11 cellular contexts compared by ENCODE assay signal in genomic region chr1:66240491-66241484, GRCh38.
"Had no signal": no experiment of that assay in that cellular context is flagged by ENCODE, and none has a peak within 500 bp of the region (broad histone marks: within the 10 kb centered on the region; RNA-seq: fewer than 3 reads in every experiment).

No MANE protein-coding gene starts in this region.

- H3K27ac ChIP-seq: esophagus squamous epithelium, foreskin keratinocyte, heart left ventricle, testis, upper lobe of right lung had no signal

- H3K36me3 ChIP-seq: esophagus squamous epithelium, heart left ventricle, upper lobe of right lung had no signal

- H3K9me3 ChIP-seq: esophagus squamous epithelium, heart left ventricle, testis, upper lobe of right lung had no signal

- H3K27me3 ChIP-seq: esophagus squamous epithelium, testis had no signal

- DNase-seq: activated CD4-positive, alpha-beta T cell treated with anti-CD3 and anti-CD28 coated beads for 48 hours; activated naive CD4-positive, alpha-beta T cell treated with anti-CD3 and anti-CD28 coated beads, Interleukin-2, amount 10 ng/mL, durations not matched to agents 7 days and 5 days; esophagus squamous epithelium; foreskin keratinocyte; heart left ventricle; occipital lobe; stimulated activated CD4-positive, alpha-beta T cell treated with anti-CD3 and anti-CD28 coated beads, Interleukin-12 subunit alpha, Interleukin-12 subunit beta, amount 100 ng/mL, for 4 hours; stimulated activated naive CD4-positive, alpha-beta T cell treated with Interleukin-2 at 50 U/mL for 16 hours; T1000; testis; upper lobe of right lung had no signal

- H3K4me3 ChIP-seq: esophagus squamous epithelium, heart left ventricle, testis, upper lobe of right lung had no signal

- H3K4me1 ChIP-seq: heart left ventricle, testis, upper lobe of right lung had no signal
